ENCODE assay signal across 7 cellular contexts in the genomic region with DNA sequence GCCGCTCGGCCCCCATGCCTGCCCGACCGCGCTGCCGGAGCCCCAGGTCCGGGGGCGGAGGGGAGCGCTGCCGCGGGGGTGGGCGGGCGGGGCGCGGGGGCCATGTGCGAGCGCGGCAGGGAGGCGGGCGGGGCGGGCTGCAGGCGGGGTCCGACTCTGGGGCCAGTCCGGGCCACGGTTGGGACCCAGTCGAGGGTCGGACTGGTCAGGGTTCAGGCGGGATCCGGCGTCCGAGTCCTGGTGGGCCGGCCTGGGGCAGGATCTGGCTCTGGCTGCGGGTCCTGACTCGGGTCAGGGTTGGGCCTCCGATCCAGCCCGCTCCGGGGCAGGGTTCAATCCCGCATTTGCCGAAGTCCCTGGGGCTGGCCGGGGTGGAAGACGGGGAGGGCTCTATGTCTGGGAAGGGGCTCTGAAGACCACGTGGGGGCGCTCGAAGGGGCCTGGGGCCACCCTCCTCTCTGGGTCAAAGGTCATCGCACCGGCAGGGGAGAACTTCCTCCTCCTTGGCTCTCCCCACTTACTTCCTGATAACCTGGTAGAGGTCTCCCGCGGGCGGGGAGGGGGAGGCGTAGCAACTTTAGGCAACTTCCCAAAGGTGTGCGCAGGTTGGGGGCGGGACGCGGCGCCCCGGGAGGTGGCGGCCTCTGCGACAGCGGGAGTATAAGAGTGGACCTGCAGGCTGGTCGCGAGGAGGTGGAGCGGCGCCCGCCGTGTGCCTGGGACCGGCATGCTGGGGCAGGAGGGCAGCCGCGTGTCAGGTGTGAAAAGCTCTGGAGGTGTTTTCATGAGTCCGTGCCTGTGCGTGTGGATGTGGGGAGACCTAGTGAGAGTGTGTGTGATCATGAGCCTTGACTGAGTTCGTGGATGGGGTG. TPM values are rescaled to one million over a fixed set of nuclear protein-coding genes. Genes with fewer than 3 reads are reported as not detected.
A peak's percentile ranks its signal among the peaks of the same experiment; 100 is the strongest.
DNase-seq lines count a peak whose midpoint lies in the region; ATAC-seq, FAIRE-seq and TF ChIP-seq lines count a peak whose summit lies in the region.

No MANE protein-coding gene starts in this region.

- POLR2A ChIA-PET in activated CD8-positive, alpha-beta T cell treated with anti-CD3 and anti-CD28 coated beads for 36 hours (lab: Charles Lee): interaction anchor here (0.8 to 5.3 kb wide), 7 partner anchors 11 to 100 kb away, joined by 3 to 55 read pairs (median 6); a partner anchor contains a TSS

- H3K36me3 ChIP-seq in endocrine pancreas (ENCODE audit: control insufficient read depth, insufficient read depth, low read length) (no peaks in the 10 kb centered on the region), mucosa of rectum (ENCODE audit: control insufficient read depth in 2 of 2, insufficient read depth in 2 of 2, low read length in 2 of 2) (peaks cover 0 to 10% of the 10 kb centered on the region in 2 donors)

- H3K4me1 Mint-ChIP-seq in activated CD8-positive, alpha-beta T cell treated with anti-CD3 and anti-CD28 coated beads for 36 hours (ENCODE audit: low read depth): peaks cover 26% of the 10 kb centered on the region

- H3K27me3 ChIP-seq in endocrine pancreas (ENCODE audit: control insufficient read depth, insufficient read depth, low read length) (peaks cover 3% of the 10 kb centered on the region), mucosa of rectum (ENCODE audit: control insufficient read depth in 2 of 2, insufficient read depth in 2 of 2, low read length in 2 of 2) (no peaks in the 10 kb centered on the region)

- intact Hi-C loops in activated CD8-positive, alpha-beta T cell treated with anti-CD3 and anti-CD28 coated beads for 36 hours (cut with micrococcal nuclease): loop anchor here (10.0 kb wide), 1 partner anchor 61 kb away; a partner anchor contains a TSS

- H3K9me3 ChIP-seq in endocrine pancreas (ENCODE audit: control insufficient read depth, low read length) (no peaks in the 10 kb centered on the region), mucosa of rectum (ENCODE audit: control insufficient read depth in 2 of 2, low read length in 2 of 2) (no peaks in the 10 kb centered on the region)

- H3K4me1 ChIP-seq in endocrine pancreas (ENCODE audit: control insufficient read depth, insufficient read depth, low read length) (no peaks in the 10 kb centered on the region), mucosa of rectum (ENCODE audit: control insufficient read depth in 2 of 2, insufficient read depth in 2 of 2, low read length in 2 of 2) (peaks cover 20 to 24% of the 10 kb centered on the region in 2 donors)

- peak overlapping the region; percentile 89 for H3K27ac Mint-ChIP-seq in activated CD8-positive, alpha-beta T cell treated with anti-CD3 and anti-CD28 coated beads for 36 hours

- DNase-seq in GM18507 (ENCODE audit: extremely low spot score, insufficient read length, low read depth) (no peak), NCI-H748 treated with DMSO at 0.1 percent for 48 hours (lab: John Stamatoyannopoulos, UW) (peak; percentile 27)
- DNase-seq in activated CD8-positive, alpha-beta T cell treated with anti-CD3 and anti-CD28 coated beads for 36 hours: peak; percentile 76
- DNase-seq in stimulated activated CD8-positive, alpha-beta memory T cell treated with anti-CD3 and anti-CD28 coated beads, Interleukin-7, amount 100 ng/mL, for 24 hours (ENCODE audit: low read depth): peak; percentile 46

- H3K4me3 Mint-ChIP-seq in activated CD8-positive, alpha-beta T cell treated with anti-CD3 and anti-CD28 coated beads for 36 hours: peak overlapping the region; percentile 90

- peaks cover 19% of the 10 kb centered on the region for H3K36me3 Mint-ChIP-seq in activated CD8-positive, alpha-beta T cell treated with anti-CD3 and anti-CD28 coated beads for 36 hours (ENCODE audit: low read depth)

- no peak for TF ChIP-seq CTCF in activated CD8-positive, alpha-beta T cell treated with anti-CD3 and anti-CD28 coated beads for 36 hours (IDR thresholded peaks at IDR 0.05)

- H3K4me3 ChIP-seq in endocrine pancreas (ENCODE audit: control insufficient read depth, insufficient read depth, low read length) (no peak overlapping the region), mucosa of rectum (ENCODE audit: low read length in 2 of 2) (peak overlapping the region; percentile 73 to 92)

- H3K9ac ChIP-seq in endocrine pancreas (ENCODE audit: control insufficient read depth, insufficient read depth, low read length): peak overlapping the region; percentile 58
- H3K9ac ChIP-seq in mucosa of rectum (ENCODE audit: low read depth in 1 of 2, low read length in 2 of 2): peak overlapping the region; percentile 66 to 71

- H3K27me3 Mint-ChIP-seq in activated CD8-positive, alpha-beta T cell treated with anti-CD3 and anti-CD28 coated beads for 36 hours: peaks cover 5% of the 10 kb centered on the region

- FAIRE-seq in GM18507 (lab: Jason Lieb, UNC): peak; percentile 26

- CTCF ChIA-PET in activated CD8-positive, alpha-beta T cell treated with anti-CD3 and anti-CD28 coated beads for 36 hours (lab: Charles Lee): interaction anchor here (1.4 to 6.0 kb wide), 4 partner anchors 11 to 306 kb away, joined by 4 to 29 read pairs (median 8); a partner anchor contains a TSS

- peak overlapping the region; percentile 86 to 92 for H3K27ac ChIP-seq in mucosa of rectum (ENCODE audit: low read depth in 2 of 2, low read length in 2 of 2)

- peak; percentile 13 for ATAC-seq in HG02938 (IDR thresholded peaks at IDR 0.05; ENCODE audit: unreplicated experiment)
- peak; percentile 3 for ATAC-seq in activated CD8-positive, alpha-beta T cell treated with anti-CD3 and anti-CD28 coated beads for 36 hours

- no peaks in the 10 kb centered on the region for H3K9me3 Mint-ChIP-seq in activated CD8-positive, alpha-beta T cell treated with anti-CD3 and anti-CD28 coated beads for 36 hours

RNA-seq across cellular contexts. Expression of a gene that starts 0.6 kb away (rescaled TPM):
- 10 to 100 TPM; 37.5 to 42.4 TPM for total RNA-seq in activated CD8-positive, alpha-beta T cell treated with anti-CD3 and anti-CD28 coated beads for 36 hours

RNA-seq across cellular contexts. Expression of a gene that starts 5.8 kb away (rescaled TPM):
- under 1 TPM in 1 of 2 experiments, not detected in 1; 0.52 TPM for total RNA-seq in activated CD8-positive, alpha-beta T cell treated with anti-CD3 and anti-CD28 coated beads for 36 hours

RNA-seq across cellular contexts. Expression of a gene that starts 11.4 kb away (rescaled TPM):
- total RNA-seq in activated CD8-positive, alpha-beta T cell treated with anti-CD3 and anti-CD28 coated beads for 36 hours: 100 to 1,000 TPM; 197 TPM

RNA-seq across cellular contexts. Expression of a gene that starts 12.0 kb away (rescaled TPM):
- total RNA-seq in activated CD8-positive, alpha-beta T cell treated with anti-CD3 and anti-CD28 coated beads for 36 hours: 100 to 1,000 TPM; 103 to 105 TPM

RNA-seq across cellular contexts. Expression of a gene that starts 14.8 kb away (rescaled TPM):
- total RNA-seq in activated CD8-positive, alpha-beta T cell treated with anti-CD3 and anti-CD28 coated beads for 36 hours: under 1 TPM in 1 of 2 experiments, not detected in 1; 0.23 TPM
